In genomic region chr9:19925674-19926503, GRCh38 we compare ENCODE assay signal across 8 cellular contexts.
A peak's percentile ranks its signal among the peaks of the same experiment; 100 is the strongest.
DNase-seq lines count a peak whose midpoint lies in the region; FAIRE-seq and TF ChIP-seq lines count a peak whose summit lies in the region.

No MANE protein-coding gene starts in this region.

- H3K4me2 ChIP-seq in Loucy (ENCODE audit: low read depth, low read length, poor library complexity, severe bottlenecking) = peak overlapping the region; percentile 66

- no peaks in the 10 kb centered on the region for H3K36me3 ChIP-seq in H7 (replicated peaks; ENCODE audit: control insufficient read depth, insufficient read depth, low read length)
- no peaks in the 10 kb centered on the region for H3K36me3 ChIP-seq in Loucy (ENCODE audit: insufficient read depth, low read length)
- H3K36me3 ChIP-seq in SK-N-MC (ENCODE audit: insufficient read depth, low read length) = no peaks in the 10 kb centered on the region
- no peaks in the 10 kb centered on the region for H3K36me3 ChIP-seq in cardiac muscle cell

- no peak overlapping the region for H3K4me3 ChIP-seq in H7 (ENCODE audit: insufficient read depth, low read depth, low read length)
- H3K4me3 ChIP-seq in Loucy (ENCODE audit: low read length, poor library complexity, severe bottlenecking) = peak overlapping the region; percentile 59
- H3K4me3 ChIP-seq in SK-N-MC = peak overlapping the region; percentile 75
- H3K4me3 ChIP-seq in cardiac muscle cell = peak overlapping the region; percentile 14

- H3K27me3 ChIP-seq in H7 (ENCODE audit: control insufficient read depth, insufficient read depth, low read length) (peaks cover 3% of the 10 kb centered on the region; the same call in 1 of the 2 replicates), Loucy (ENCODE audit: insufficient read depth, low read length, poor library complexity, severe bottlenecking) (peaks cover 40% of the 10 kb centered on the region), cardiac muscle cell (peaks cover 8% of the 10 kb centered on the region)

- no peaks in the 10 kb centered on the region for H3F3A ChIP-seq in Loucy (ENCODE audit: low read depth)

- H3K9me3 Mint-ChIP-seq in activated naive CD8-positive, alpha-beta T cell (ENCODE audit: low read depth) = no peaks in the 10 kb centered on the region
- no peaks in the 10 kb centered on the region for H3K9me3 Mint-ChIP-seq in type B pancreatic cell

- peak overlapping the region; percentile 72 for H3K4me3 Mint-ChIP-seq in activated naive CD8-positive, alpha-beta T cell
- H3K4me3 Mint-ChIP-seq in type B pancreatic cell = peak overlapping the region; percentile 88

- peak; percentile 96 for TF ChIP-seq CTCF in Loucy (conservative IDR thresholded peaks at IDR 0.05; ENCODE audit: low read length)
- TF ChIP-seq CTCF in cardiac muscle cell (IDR thresholded peaks at IDR 0.05; ENCODE audit: low read depth, low read length) = peak; percentile 98
- TF ChIP-seq CTCF in type B pancreatic cell (conservative IDR thresholded peaks at IDR 0.05) = peak; percentile 98

- H3K27ac ChIP-seq in SK-N-MC (no peak overlapping the region), cardiac muscle cell (no peak overlapping the region)

- H3K27me3 Mint-ChIP-seq in activated naive CD8-positive, alpha-beta T cell = peaks cover 6% of the 10 kb centered on the region
- peaks cover 26% of the 10 kb centered on the region for H3K27me3 Mint-ChIP-seq in type B pancreatic cell

- peaks cover 24% of the 10 kb centered on the region for H3K4me1 Mint-ChIP-seq in activated naive CD8-positive, alpha-beta T cell (ENCODE audit: low read depth)
- peaks cover 5% of the 10 kb centered on the region for H3K4me1 Mint-ChIP-seq in type B pancreatic cell (ENCODE audit: unreplicated experiment)

- H3K9ac ChIP-seq in Loucy (ENCODE audit: low read depth, low read length, poor library complexity, severe bottlenecking) (no peak overlapping the region), SK-N-MC (ENCODE audit: insufficient read length) (peak overlapping the region; percentile 61)

- no peaks in the 10 kb centered on the region for H4K20me1 ChIP-seq in Loucy (ENCODE audit: insufficient read depth, low read length, poor library complexity, severe bottlenecking)

- no peaks in the 10 kb centered on the region for H3K9me2 ChIP-seq in Loucy (replicated peaks; ENCODE audit: low read depth, low read length)

- H3K79me2 ChIP-seq in Loucy (ENCODE audit: insufficient read depth, low read length) = no peaks in the 10 kb centered on the region

- H3K4me1 ChIP-seq in Loucy (ENCODE audit: insufficient read depth, low read length, poor library complexity, severe bottlenecking) (peaks cover 10% of the 10 kb centered on the region), cardiac muscle cell (ENCODE audit: low read depth) (no peaks in the 10 kb centered on the region)

- no peak overlapping the region for H3K27ac Mint-ChIP-seq in activated naive CD8-positive, alpha-beta T cell
- peak overlapping the region; percentile 64 for H3K27ac Mint-ChIP-seq in type B pancreatic cell

- FAIRE-seq in G401.6 (lab: Jason Lieb, UNC) = peak; percentile 25

- peaks cover 2% of the 10 kb centered on the region for H3K36me3 Mint-ChIP-seq in activated naive CD8-positive, alpha-beta T cell
- peaks cover 4% of the 10 kb centered on the region for H3K36me3 Mint-ChIP-seq in type B pancreatic cell

- H3K9me3 ChIP-seq in Loucy (ENCODE audit: insufficient read depth, low read depth, low read length) = no peaks in the 10 kb centered on the region
- H3K9me3 ChIP-seq in SK-N-MC (ENCODE audit: low read depth, low read length) = no peaks in the 10 kb centered on the region
- no peaks in the 10 kb centered on the region for H3K9me3 ChIP-seq in cardiac muscle cell (ENCODE audit: low read depth)

- H2AFZ ChIP-seq in Loucy (ENCODE audit: low read length) = peak overlapping the region; percentile 78

- DNase-seq in H7 (peak; percentile 72), SK-N-MC (ENCODE audit: low read depth, low spot score) (peak; percentile 37), cardiac muscle cell (ENCODE audit: low read depth in 1 of 2, low spot score in 1 of 2) (peak; percentile 84), pons (ENCODE audit: low spot score) (peak; percentile 85), type B pancreatic cell (ENCODE audit: extremely low spot score, unreplicated experiment) (peak; percentile 81)
